ENCODE assay signal across 1 cellular context in the genomic region with DNA sequence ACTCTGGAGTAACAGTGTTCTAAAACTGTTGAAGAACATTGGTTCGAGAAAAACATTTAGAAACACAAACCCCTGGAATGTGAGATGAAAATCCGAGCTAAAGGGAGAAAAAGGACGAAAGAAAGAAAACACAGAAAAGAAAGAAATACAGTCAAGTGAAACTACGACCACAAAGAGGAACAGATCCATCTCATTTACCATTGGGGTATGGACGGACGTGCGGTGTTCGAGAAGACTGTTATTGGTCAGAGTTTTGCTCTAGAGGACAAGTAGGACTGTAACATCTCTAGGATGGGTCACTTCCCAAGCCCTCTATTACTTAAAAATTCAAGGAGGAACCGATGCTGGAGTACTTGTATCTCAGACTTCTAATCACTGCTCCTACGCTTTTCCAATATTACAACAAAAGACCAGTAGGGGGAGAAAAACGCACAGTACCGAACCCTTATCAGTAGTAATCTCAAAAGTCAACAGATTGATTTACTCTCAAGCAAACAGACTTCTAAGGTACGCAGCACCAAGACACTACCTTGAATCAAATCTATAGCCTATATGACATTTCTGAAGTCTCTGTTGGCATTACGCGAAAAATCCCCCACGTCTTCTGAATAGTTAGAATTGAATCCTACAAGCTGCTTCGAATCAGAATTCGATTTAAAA.
TF ChIP-seq lines count a peak whose summit lies in the region.

No MANE protein-coding gene starts in this region.

TF ChIP-seq in GM12878, 131 proteins besides CTCF, POLR2A, EP300 and RAD21 (continued from another document):
- TF ChIP-seq TAF1 (IDR thresholded peaks at IDR 0.05; ENCODE audit: borderline replicate concordance, low read depth, low read length) (peak; percentile 18; the same call in 1 of the 2 replicates), SMC3 (IDR thresholded peaks at IDR 0.05; ENCODE audit: borderline replicate concordance, low read length) (peak; percentile 47; the same call in 1 of the 2 replicates), ZBED1 (IDR thresholded peaks at IDR 0.05; ENCODE audit: borderline replicate concordance) (peak; percentile 30; the same call in 1 of the 2 replicates), ZSCAN29 (IDR thresholded peaks at IDR 0.05) (peak; percentile 86), SPI1 (IDR thresholded peaks at IDR 0.05; ENCODE audit: borderline replicate concordance, insufficient read depth, low read depth, low read length) (peak; percentile 92), PAX5 (IDR thresholded peaks at IDR 0.05; ENCODE audit: borderline replicate concordance, low read depth, low read length) (no peak), BCL11A (IDR thresholded peaks at IDR 0.05; ENCODE audit: low read depth, low read length) (peak; percentile 48; the same call in 1 of the 2 replicates), IRF4 (IDR thresholded peaks at IDR 0.05; ENCODE audit: low read depth, low read length) (peak; percentile 63; the same call in 1 of the 2 replicates), MTA2 (IDR thresholded peaks at IDR 0.05; ENCODE audit: low read depth) (no peak), RUNX3 (IDR thresholded peaks at IDR 0.05; ENCODE audit: low read length) (peak; percentile 88), SMAD5 (IDR thresholded peaks at IDR 0.05; ENCODE audit: low read depth) (0 out of 2 replicates have a peak, but pooled peaks have one; percentile 4), KLF5 (IDR thresholded peaks at IDR 0.05; ENCODE audit: partially characterized antibody) (no peak), CBFB (IDR thresholded peaks at IDR 0.05; ENCODE audit: low read depth) (0 out of 2 replicates have a peak, but pooled peaks have one; percentile 19)
TF ChIP-seq in GM12878: peak in this region for 15.
